ENCODE assay signal across 8 cellular contexts in genomic region chr21:37220433-37220980, GRCh38. TPM values are rescaled to one million over a fixed set of nuclear protein-coding genes. Genes with fewer than 3 reads are reported as not detected.
DNase-seq lines count a peak whose midpoint lies in the region; ATAC-seq and TF ChIP-seq lines count a peak whose summit lies in the region.

No MANE protein-coding gene starts in this region.

- TF ChIP-seq CTCF in progenitor cell of endocrine pancreas (IDR thresholded peaks at IDR 0.05; ENCODE audit: unreplicated experiment) (no peak), PC-9 (conservative IDR thresholded peaks at IDR 0.05) (no peak)

- H3F3A ChIP-seq in PC-9 (ENCODE audit: insufficient read depth, low read depth): no peaks in the 10 kb centered on the region

- H3K27me3 ChIP-seq in BLaER1 (no peaks in the 10 kb centered on the region), PC-9 (ENCODE audit: insufficient read depth, low read depth) (no peaks in the 10 kb centered on the region)

- ATAC-seq in GM18868 (IDR thresholded peaks at IDR 0.05; ENCODE audit: unreplicated experiment) (peak; percentile 37), HG03064 (IDR thresholded peaks at IDR 0.05; ENCODE audit: low read depth, unreplicated experiment) (peak; percentile 35), Right ventricle myocardium superior (ENCODE audit: poor library complexity) (peak; percentile 68)

- H3K9me2 ChIP-seq in PC-9 (ENCODE audit: insufficient read depth): no peaks in the 10 kb centered on the region

- intact Hi-C loops in Right ventricle myocardium superior (cut with DNase I): no loop called here
- intact Hi-C loops in PC-9 (cut with micrococcal nuclease; ENCODE audit: unreplicated experiment): no loop called here

- POLR2A ChIA-PET in PC-9 (lab: Charles Lee; ENCODE audit: unreplicated experiment): no interaction called here

- peak overlapping the region; percentile 82 for H3K9ac ChIP-seq in BLaER1

- H3K27ac ChIP-seq in BLaER1 (peak overlapping the region; percentile 86), PC-9 (no peak overlapping the region)

- H4K20me1 ChIP-seq in BLaER1 (no peaks in the 10 kb centered on the region), PC-9 (ENCODE audit: insufficient read depth) (no peaks in the 10 kb centered on the region)

- H3K4me3 ChIP-seq in BLaER1 (peak overlapping the region; percentile 74), PC-9 (no peak overlapping the region)

- no peaks in the 10 kb centered on the region for H3K79me2 ChIP-seq in PC-9 (ENCODE audit: low read depth)

- H3K4me1 Mint-ChIP-seq in progenitor cell of endocrine pancreas (ENCODE audit: low read depth): no peaks in the 10 kb centered on the region

- H3K27me3 Mint-ChIP-seq in progenitor cell of endocrine pancreas: no peaks in the 10 kb centered on the region

- peaks cover 39% of the 10 kb centered on the region for H3K36me3 Mint-ChIP-seq in progenitor cell of endocrine pancreas (ENCODE audit: insufficient read depth)

- peak overlapping the region; percentile 71 for H3K27ac Mint-ChIP-seq in progenitor cell of endocrine pancreas

- H3K9me3 ChIP-seq in BLaER1 (no peaks in the 10 kb centered on the region), PC-9 (ENCODE audit: insufficient read depth, low read depth) (no peaks in the 10 kb centered on the region)

- H3K4me3 Mint-ChIP-seq in progenitor cell of endocrine pancreas (ENCODE audit: low read depth): peak overlapping the region; percentile 67

- H3K36me3 ChIP-seq in BLaER1 (peaks cover 22% of the 10 kb centered on the region), PC-9 (ENCODE audit: low read depth) (no peaks in the 10 kb centered on the region)

- no peak overlapping the region for H2AFZ ChIP-seq in PC-9

- H3K4me2 ChIP-seq in BLaER1: peak overlapping the region; percentile 91
- no peak overlapping the region for H3K4me2 ChIP-seq in PC-9

- CTCF ChIA-PET in PC-9 (lab: Charles Lee): no interaction called here

- BruUV-seq in PC-9 (replicated peaks; lab: Mats Ljungman, UMichigan): no TSS peak

- DNase-seq in NCI-H82 treated with DMSO at 0.1 percent for 48 hours (lab: John Stamatoyannopoulos, UW; ENCODE audit: unreplicated experiment): peak; percentile 22
- DNase-seq in activated naive CD4-positive, alpha-beta T cell treated with anti-CD3 and anti-CD28 coated beads, Interleukin-2, amount 50 U/mL, for 16 hours: peak; percentile 29
- peak; percentile 59 for DNase-seq in Right ventricle myocardium superior
- DNase-seq in progenitor cell of endocrine pancreas (ENCODE audit: low spot score, unreplicated experiment): no peak
- no peak for DNase-seq in PC-9

- no peaks in the 10 kb centered on the region for H3K9me3 Mint-ChIP-seq in progenitor cell of endocrine pancreas (ENCODE audit: low read depth)

- H3K4me1 ChIP-seq in BLaER1 (peaks cover 53% of the 10 kb centered on the region), PC-9 (replicated peaks; ENCODE audit: insufficient read depth) (no peaks in the 10 kb centered on the region)

RNA-seq across cellular contexts. Expression of gene VPS26C, which starts 46.6 kb away (rescaled TPM):
- total RNA-seq in Right ventricle myocardium superior (43.9 TPM), progenitor cell of endocrine pancreas (38.7 and 42.3 TPM in 2 replicates), PC-9 (2021) (32.2 and 46.2 TPM in 2 replicates)

Comparison
In these comparisons a context has a peak if more than half of its experiments do, and no peak if none do; other contexts are left out.
1. DNase-seq: peak in NCI-H82 treated with DMSO at 0.1 percent for 48 hours (single experiment), activated naive CD4-positive, alpha-beta T cell treated with anti-CD3 and anti-CD28 coated beads, Interleukin-2, amount 50 U/mL, for 16 hours (single experiment) and Right ventricle myocardium superior (single experiment); none in progenitor cell of endocrine pancreas (single experiment) and PC-9 (0 of 2).
2. Peak in every context shown above with its lines, with median percentiles within 50 percentile points of each other: ATAC-seq.